Comparison of ENCODE assay signal across 21 cellular contexts in the genomic region with DNA sequence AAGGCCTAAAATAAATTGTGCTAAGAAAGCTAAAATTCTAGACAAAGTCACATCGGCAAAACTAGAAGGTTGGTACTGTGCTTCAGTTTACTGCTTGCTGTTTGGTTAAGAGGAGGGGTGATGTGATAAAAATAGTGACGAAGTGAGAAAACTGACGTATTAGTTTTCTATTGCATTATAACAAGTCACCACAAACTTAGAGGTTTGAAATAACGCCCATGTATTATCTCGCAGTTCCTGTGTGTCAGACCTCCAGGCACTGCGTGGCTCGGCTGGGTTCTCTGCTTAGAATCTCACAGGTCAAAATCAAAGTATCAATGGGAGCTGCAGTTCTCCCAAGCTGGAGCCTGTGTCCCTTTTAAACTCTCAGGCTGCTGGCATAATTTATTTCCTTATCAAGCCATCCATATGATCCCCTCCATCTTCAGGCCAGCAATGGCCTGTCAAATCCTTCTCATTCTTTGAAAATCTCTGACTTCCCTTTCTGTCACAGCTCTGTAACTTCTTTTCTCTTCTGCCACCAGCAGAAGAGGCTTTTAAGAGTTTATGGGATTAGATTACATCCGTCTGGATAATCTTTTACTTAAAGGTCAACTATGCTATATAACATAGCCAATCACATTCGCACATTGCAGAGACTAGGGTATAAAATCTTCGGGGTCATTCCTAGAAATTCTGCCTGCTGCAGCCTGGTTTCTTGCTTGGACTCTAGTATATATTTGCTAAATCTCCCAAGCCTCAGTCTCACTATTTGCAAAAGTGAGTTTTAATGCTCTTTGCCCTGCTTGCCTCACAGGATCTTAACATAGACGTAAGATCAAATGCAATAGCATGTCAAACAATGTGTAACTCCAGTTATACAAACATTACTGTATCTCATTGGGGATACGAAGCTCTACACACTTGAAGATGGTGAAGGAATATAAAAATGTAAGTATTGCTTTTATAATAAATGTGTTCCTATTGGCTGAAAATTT.
DNase-seq lines count a peak whose midpoint lies in the region; ATAC-seq, FAIRE-seq and TF ChIP-seq lines count a peak whose summit lies in the region.
"Had no signal": no experiment of that assay in that cellular context is flagged by ENCODE, and none has a peak within 500 bp of the region (broad histone marks: within the 10 kb centered on the region; RNA-seq: fewer than 3 reads in every experiment).

No MANE protein-coding gene starts in this region.

- H3K4me1 Mint-ChIP-seq in chondrocyte (ENCODE audit: low read depth): peaks cover 88% of the 10 kb centered on the region
- H3K4me1 Mint-ChIP-seq in osteocyte (ENCODE audit: unreplicated experiment): peaks cover 73% of the 10 kb centered on the region
- H3K4me1 Mint-ChIP-seq: CD8-positive, alpha-beta memory T cell had no signal

- no peak for TF ChIP-seq EP300 in HepG2 (IDR thresholded peaks at IDR 0.05; ENCODE audit: low read depth in 2 of 2, low read length in 2 of 2)
- TF ChIP-seq EP300 in HepG2 (CRISPR knock-in tag; IDR thresholded peaks at IDR 0.05; ENCODE audit: borderline replicate concordance): no peak

- H3K27ac Mint-ChIP-seq in chondrocyte (ENCODE audit: unreplicated experiment): peak overlapping the region; percentile 43
- peak overlapping the region; percentile 15 for H3K27ac Mint-ChIP-seq in osteocyte (ENCODE audit: unreplicated experiment)
- H3K27ac Mint-ChIP-seq: CD8-positive, alpha-beta memory T cell had no signal

- no peak for TF ChIP-seq POLR2A in HepG2 (IDR thresholded peaks at IDR 0.05; ENCODE audit: insufficient read depth in 1 of 2, low read depth in 2 of 2, low read length in 2 of 2)

- H3K4me3 ChIP-seq in HepG2 (replicated peaks in 1 of 3; ENCODE audit: insufficient read depth in 1 of 3, low read depth in 2 of 3, low read length in 3 of 3) (no peak overlapping the region), dorsolateral prefrontal cortex (no peak overlapping the region)
- H3K4me3 ChIP-seq: A549; BLaER1 treated with 17β-estradiol and CSF1 and Interleukin-3, amounts not matched to agents 10 nM and 100 nM; GM23248 had no signal

- no peak overlapping the region for H3K9ac ChIP-seq in HepG2 (ENCODE audit: insufficient read depth, low read depth, low read length)
- H3K9ac ChIP-seq: BLaER1 treated with 17β-estradiol and CSF1 and Interleukin-3, amounts not matched to agents 10 nM and 100 nM; GM23248 had no signal

- H3K36me3 ChIP-seq in KOPT-K1 (ENCODE audit: insufficient read depth, low read length) (no peaks in the 10 kb centered on the region), HepG2 (replicated peaks in 1 of 2; ENCODE audit: control insufficient read depth in 1 of 2, insufficient read depth in 2 of 2, low read length in 2 of 2) (no peaks in the 10 kb centered on the region)
- H3K36me3 ChIP-seq: BLaER1 treated with 17β-estradiol and CSF1 and Interleukin-3, amounts not matched to agents 10 nM and 100 nM had no signal

- H3K27me3 Mint-ChIP-seq in chondrocyte (ENCODE audit: low read depth) (no peaks in the 10 kb centered on the region), osteocyte (ENCODE audit: unreplicated experiment) (no peaks in the 10 kb centered on the region)

- H3K4me3 Mint-ChIP-seq in chondrocyte (ENCODE audit: unreplicated experiment) (no peak overlapping the region), osteocyte (ENCODE audit: unreplicated experiment) (no peak overlapping the region)
- H3K4me3 Mint-ChIP-seq: CD8-positive, alpha-beta memory T cell had no signal

- no peaks in the 10 kb centered on the region for H3K79me2 ChIP-seq in HepG2 (ENCODE audit: insufficient read depth, low read length)

- WGBS in HepG2 (ENCODE audit: low lambda C conversion rate): 14% methylated on average over 12 of the region's 12 CpGs

- H3K9me3 ChIP-seq in KOPT-K1 (ENCODE audit: insufficient read depth, low read length, poor library complexity, severe bottlenecking) (no peaks in the 10 kb centered on the region), HepG2 (ENCODE audit: low read length) (no peaks in the 10 kb centered on the region)
- H3K9me3 ChIP-seq: A549 had no signal

- H3K27ac ChIP-seq in KOPT-K1 (ENCODE audit: low read depth, low read length, poor library complexity, severe bottlenecking): peak overlapping the region; percentile 63
- H3K27ac ChIP-seq in HepG2 (ENCODE audit: extremely low read length, insufficient read depth, low read length): no peak overlapping the region
- no peak overlapping the region for H3K27ac ChIP-seq in dorsolateral prefrontal cortex
- H3K27ac ChIP-seq: A549; BLaER1 treated with 17β-estradiol and CSF1 and Interleukin-3, amounts not matched to agents 10 nM and 100 nM had no signal

- TF ChIP-seq CTCF in chondrocyte (IDR thresholded peaks at IDR 0.05) (no peak), HepG2 (CRISPR knock-in tag; IDR thresholded peaks at IDR 0.05) (no peak), osteocyte (IDR thresholded peaks at IDR 0.05) (no peak), dorsolateral prefrontal cortex (IDR thresholded peaks at IDR 0.05 in 54 of 56, conservative IDR thresholded peaks at IDR 0.05 in 2 of 56; ENCODE audit: low read depth in 1 of 56, partially characterized antibody in 56 of 56) (no peak)

- H2AFZ ChIP-seq in HepG2 (ENCODE audit: low read length): no peak overlapping the region
- H2AFZ ChIP-seq: GM23248 had no signal

- H3K27me3 ChIP-seq in HepG2 (ENCODE audit: control insufficient read depth in 1 of 2, insufficient read depth in 2 of 2, low read length in 2 of 2) (no peaks in the 10 kb centered on the region), dorsolateral prefrontal cortex (no peaks in the 10 kb centered on the region)
- H3K27me3 ChIP-seq: BLaER1 treated with 17β-estradiol and CSF1 and Interleukin-3, amounts not matched to agents 10 nM and 100 nM had no signal

- FAIRE-seq in HepG2 (lab: Jason Lieb, UNC): no peak
- FAIRE-seq: A549 had no signal

- H3K9me3 Mint-ChIP-seq in chondrocyte (ENCODE audit: low read depth): peaks cover 7% of the 10 kb centered on the region
- H3K9me3 Mint-ChIP-seq in osteocyte (ENCODE audit: unreplicated experiment): peaks cover 10% of the 10 kb centered on the region
- H3K9me3 Mint-ChIP-seq: CD8-positive, alpha-beta memory T cell had no signal

- H4K20me1 ChIP-seq in HepG2 (ENCODE audit: insufficient read depth, low read length): no peaks in the 10 kb centered on the region
- H4K20me1 ChIP-seq: BLaER1 treated with 17β-estradiol and CSF1 and Interleukin-3, amounts not matched to agents 10 nM and 100 nM had no signal

- ATAC-seq in HepG2 (peak; percentile 25; the same call in 1 of the 3 replicates), Right ventricle myocardium superior (ENCODE audit: poor library complexity) (no peak), HG02798 (IDR thresholded peaks at IDR 0.05; ENCODE audit: poor library complexity, unreplicated experiment) (no peak)
- ATAC-seq: A549, PC-3 had no signal

- POLR2A ChIA-PET in HepG2 (lab: Yijun Ruan, JAX): no interaction called here

- in situ Hi-C loops in HepG2 (cut with HindIII; ENCODE audit: extremely low pct_ligation_motif_present, low pct_unique_long_range_greater_than_20kb): loop anchor here (10.0 kb wide), 1 partner anchor 298 kb away; no protein-coding TSS in a partner anchor

- H3K36me3 Mint-ChIP-seq in chondrocyte (ENCODE audit: low read depth) (peaks cover 2% of the 10 kb centered on the region), osteocyte (ENCODE audit: unreplicated experiment) (no peaks in the 10 kb centered on the region)
- H3K36me3 Mint-ChIP-seq: CD8-positive, alpha-beta memory T cell had no signal

- CTCF ChIA-PET in HepG2 (lab: Yijun Ruan, JAX; ENCODE audit: low intra/inter-chr PET ratio, low total read pairs): no interaction called here

- DNase-seq in chondrocyte (ENCODE audit: low spot score) (no peak), HepG2 (ENCODE audit: low spot score) (no peak), osteocyte (ENCODE audit: extremely low spot score, unreplicated experiment) (no peak), Right ventricle myocardium superior (no peak), dorsolateral prefrontal cortex (no peak)
- no peak for DNase-seq in effector CD8-positive, alpha-beta T cell (lab: John Stamatoyannopoulos, UW)
- DNase-seq: CD8-positive, alpha-beta memory T cell; DMS79 treated with DMSO at 0.1 percent for 48 hours; GM23248; HCEC 1CT; Kasumi-1; MM.1S; NCI-H1105; NCI-H1694 treated with DMSO at 0.1 percent for 48 hours; NCI-H345; NCI-H526 treated with DMSO at 0.1 percent for 48 hours; PC-3 had no signal

- intact Hi-C loops in HepG2 (cut with micrococcal nuclease; ENCODE audit: unreplicated experiment) (no loop called here), Right ventricle myocardium superior (cut with DNase I) (loop anchor here (10.0 kb wide), 1 partner anchor 298 kb away; no protein-coding TSS in a partner anchor), dorsolateral prefrontal cortex (cut with DNase I) (loop anchor here in 1 of 2 donors (10.0 kb wide), 1 partner anchor 98 kb away; no protein-coding TSS in a partner anchor)

- TF ChIP-seq RAD21 in HepG2 (CRISPR knock-in tag; IDR thresholded peaks at IDR 0.05): no peak

- BruUV-seq in HepG2 (replicated peaks; lab: Mats Ljungman, UMichigan): no TSS peak

- H3K4me1 ChIP-seq in HepG2 (ENCODE audit: insufficient read depth, low read length): peaks cover 20% of the 10 kb centered on the region
- H3K4me1 ChIP-seq: A549 had no signal

- H3K4me2 ChIP-seq in HepG2 (ENCODE audit: low read depth, low read length): no peak overlapping the region
- H3K4me2 ChIP-seq: A549; BLaER1 treated with 17β-estradiol and CSF1 and Interleukin-3, amounts not matched to agents 10 nM and 100 nM had no signal
